In the genomic region with DNA sequence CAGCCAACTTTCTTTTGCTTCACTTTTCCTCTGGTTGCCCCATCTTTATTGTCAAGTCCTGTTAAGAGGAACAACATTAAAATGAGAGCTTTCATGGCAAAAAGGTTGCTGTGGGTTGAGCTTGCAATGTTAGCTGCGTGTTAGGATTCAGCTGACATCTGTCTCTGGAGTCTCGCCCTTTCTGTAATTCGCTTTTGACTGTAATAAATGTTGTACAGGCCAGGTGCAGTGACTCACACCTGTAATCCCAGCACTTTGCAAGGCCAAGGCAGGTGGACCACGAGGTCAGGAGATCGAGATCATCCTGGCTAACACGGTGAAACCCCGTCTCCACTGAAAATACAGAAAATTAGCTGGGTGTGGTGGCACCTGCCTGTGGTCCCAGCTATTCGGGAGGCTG, we compare ENCODE assay signal across 34 cellular contexts. TPM values are rescaled to one million over a fixed set of nuclear protein-coding genes. Genes with fewer than 3 reads are reported as not detected.
"Had no signal": no experiment of that assay in that cellular context is flagged by ENCODE, and none has a peak within 500 bp of the region (broad histone marks: within the 10 kb centered on the region; RNA-seq: fewer than 3 reads in every experiment).

No MANE protein-coding gene starts in this region.

- H3K36me3 ChIP-seq: adrenal gland, cardiac muscle cell had no signal

- H3K9me3 ChIP-seq: adrenal gland had no signal

- H3K4me3 ChIP-seq: adrenal gland, cardiac muscle cell had no signal

- DNase-seq: activated B cell treated with CpG ODN at 0.5 μM for 24 hours; activated CD4-positive, alpha-beta memory T cell treated with anti-CD3 and anti-CD28 coated beads for 36 hours; activated CD4-positive, alpha-beta T cell treated with anti-CD3 and anti-CD28 coated beads for 4 hours; activated CD4-positive, alpha-beta T cell treated with anti-CD3 and anti-CD28 coated beads, Interleukin-2, amount 10 ng/mL, durations not matched to agents 24 days and 14 days; activated CD4-positive, alpha-beta T cell treated with anti-CD3 and anti-CD28 coated beads, Interleukin-2, amount 50 U/mL, for 1 hour; activated CD4-positive, alpha-beta T cell treated with anti-CD3 and anti-CD28 coated beads, Interleukin-2, amount 50 U/mL, for 4 hours; activated CD4-positive, CD25-positive, alpha-beta regulatory T cell treated with anti-CD3 and anti-CD28 coated beads, Interleukin-2, amount 50 U/mL, for 72 hours; activated CD8-positive, alpha-beta T cell treated with anti-CD3 and anti-CD28 coated beads for 36 hours; activated effector memory CD4-positive, alpha-beta T cell treated with anti-CD3 and anti-CD28 coated beads, Interleukin-2, amount 50 U/mL, for 16 hours; activated gamma-delta T cell treated with Interleukin-2 at 50 U/mL for 16 hours; activated naive CD4-positive, alpha-beta T cell; activated naive CD4-positive, alpha-beta T cell treated with anti-CD3 and anti-CD28 coated beads for 36 hours; activated naive CD4-positive, alpha-beta T cell treated with anti-CD3 and anti-CD28 coated beads, Interleukin-2, amount 50 U/mL, for 16 hours; activated naive CD8-positive, alpha-beta T cell treated with anti-CD3 and anti-CD28 coated beads for 36 hours; activated T-cell treated with anti-CD3 and anti-CD28 coated beads for 4 hours; activated T-cell treated with anti-CD3 and anti-CD28 coated beads, Interleukin-2, amount 50 U/mL, for 1 hour; activated T-cell treated with anti-CD3 and anti-CD28 coated beads, Interleukin-2, amount 50 U/mL, for 4 hours; activated T-cell treated with anti-CD3 and anti-CD28 coated beads, Interleukin-2, amount 50 U/mL, for 72 hours; adrenal gland; amniotic stem cell; aorta; caudate nucleus; cerebellar nuclear complex; T-helper 1 cell; T-helper 2 cell; T-helper 9 cell had no signal

- H3K4me1 ChIP-seq: adrenal gland had no signal

- ATAC-seq: activated CD8-positive, alpha-beta T cell treated with anti-CD3 and anti-CD28 coated beads for 36 hours; activated T-cell treated with anti-CD3 and anti-CD28 coated beads, Interleukin-2, amount 50 U/mL, for 4 hours; activated T-cell treated with anti-CD3 and anti-CD28 coated beads, Interleukin-2, amount 50 U/mL, for 72 hours; activated T-helper 17 cell treated with anti-CD3 and anti-CD28 coated beads, Interleukin-2, amount 50 U/mL, for 72 hours had no signal

- H3K27ac ChIP-seq: adrenal gland, cardiac muscle cell, VCaP had no signal

RNA-seq across cellular contexts. Expression of a gene that starts 24.1 kb away (rescaled TPM):
- total RNA-seq: activated B cell treated with CpG ODN at 0.5 μM for 24 hours; activated CD4-positive, alpha-beta memory T cell treated with anti-CD3 and anti-CD28 coated beads for 36 hours; activated CD4-positive, alpha-beta T cell treated with anti-CD3 and anti-CD28 coated beads, Interleukin-2, amount 10 ng/mL, durations not matched to agents 24 days and 14 days; activated CD8-positive, alpha-beta memory T cell treated with anti-CD3 and anti-CD28 coated beads for 36 hours; activated CD8-positive, alpha-beta T cell treated with anti-CD3 and anti-CD28 coated beads for 36 hours; activated naive CD8-positive, alpha-beta T cell treated with anti-CD3 and anti-CD28 coated beads for 36 hours; activated T-cell treated with anti-CD3 and anti-CD28 coated beads, Interleukin-2, amount 50 U/mL, for 4 hours; activated T-helper 1 cell treated with anti-CD3 and anti-CD28 coated beads, Interleukin-12 subunit alpha, Interleukin-12 subunit beta, Interleukin-2, Interleukin-4 antibody, amounts not matched to agents 30 ng/mL and 10 ng/mL and 1 ng/mL, durations not matched to agents 14 hours and 24 hours and 36 hours; activated T-helper 17 cell treated with anti-CD3 and anti-CD28 coated beads, Interleukin-2, amount 50 U/mL, for 72 hours; aorta; astrocyte; bronchial epithelial cell; chondrocyte had no signal
